In genomic region chr2:233384811-233385488, GRCh38 we compare ENCODE assay signal across 7 cellular contexts. TPM values are rescaled to one million over a fixed set of nuclear protein-coding genes. Genes with fewer than 3 reads are reported as not detected.
DNase-seq lines count a peak whose midpoint lies in the region; ATAC-seq and TF ChIP-seq lines count a peak whose summit lies in the region.

No MANE protein-coding gene starts in this region.

- no peak overlapping the region for H3K27ac Mint-ChIP-seq in chondrocyte (ENCODE audit: unreplicated experiment)
- peak overlapping the region; percentile 95 for H3K27ac Mint-ChIP-seq in stimulated activated effector memory CD8-positive, alpha-beta T cell treated with anti-CD3 and anti-CD28 coated beads, Interleukin-12 subunit alpha, Interleukin-12 subunit beta, amount 100 ng/mL, for 72 hours

- H3K4me3 Mint-ChIP-seq in chondrocyte (ENCODE audit: unreplicated experiment): no peak overlapping the region
- H3K4me3 Mint-ChIP-seq in stimulated activated effector memory CD8-positive, alpha-beta T cell treated with anti-CD3 and anti-CD28 coated beads, Interleukin-12 subunit alpha, Interleukin-12 subunit beta, amount 100 ng/mL, for 72 hours: peak overlapping the region; percentile 67

- no peak for DNase-seq in chondrocyte (ENCODE audit: low spot score)
- peak in 1 of 2 donors; percentile 58 for DNase-seq in stimulated activated effector memory CD8-positive, alpha-beta T cell treated with anti-CD3 and anti-CD28 coated beads, Interleukin-12 subunit alpha, Interleukin-12 subunit beta, amount 100 ng/mL, for 72 hours (ENCODE audit: low spot score in 2 of 2)
- no peak for DNase-seq in DMS153 treated with DMSO at 0.1 percent for 48 hours (lab: John Stamatoyannopoulos, UW; ENCODE audit: unreplicated experiment)
- no peak for DNase-seq in erythroblast (lab: John Stamatoyannopoulos, UW)
- no peak for DNase-seq in activated CD4-positive, alpha-beta T cell treated with anti-CD3 and anti-CD28 coated beads for 48 hours

- no peaks in the 10 kb centered on the region for H3K36me3 Mint-ChIP-seq in chondrocyte (ENCODE audit: low read depth)
- peaks cover 30% of the 10 kb centered on the region for H3K36me3 Mint-ChIP-seq in stimulated activated effector memory CD8-positive, alpha-beta T cell treated with anti-CD3 and anti-CD28 coated beads, Interleukin-12 subunit alpha, Interleukin-12 subunit beta, amount 100 ng/mL, for 72 hours

- TF ChIP-seq POLR2A in erythroblast (IDR thresholded peaks at IDR 0.05; ENCODE audit: low read length): no peak

- peaks cover 62% of the 10 kb centered on the region for H3K4me1 Mint-ChIP-seq in chondrocyte (ENCODE audit: low read depth)
- H3K4me1 Mint-ChIP-seq in stimulated activated effector memory CD8-positive, alpha-beta T cell treated with anti-CD3 and anti-CD28 coated beads, Interleukin-12 subunit alpha, Interleukin-12 subunit beta, amount 100 ng/mL, for 72 hours: peaks cover 78% of the 10 kb centered on the region

- no peaks in the 10 kb centered on the region for H3K9me3 Mint-ChIP-seq in chondrocyte (ENCODE audit: low read depth)
- H3K9me3 Mint-ChIP-seq in stimulated activated effector memory CD8-positive, alpha-beta T cell treated with anti-CD3 and anti-CD28 coated beads, Interleukin-12 subunit alpha, Interleukin-12 subunit beta, amount 100 ng/mL, for 72 hours: no peaks in the 10 kb centered on the region

- peak; percentile 18 for TF ChIP-seq CTCF in chondrocyte (IDR thresholded peaks at IDR 0.05)

- peak; percentile 4 for ATAC-seq in GM19455 (IDR thresholded peaks at IDR 0.05; ENCODE audit: unreplicated experiment)
- peak; percentile 5 for ATAC-seq in HG03139 (IDR thresholded peaks at IDR 0.05; ENCODE audit: unreplicated experiment)
- ATAC-seq in stimulated activated effector memory CD8-positive, alpha-beta T cell treated with anti-CD3 and anti-CD28 coated beads, Interleukin-12 subunit alpha, Interleukin-12 subunit beta, amount 100 ng/mL, for 72 hours: peak; percentile 22

- no peaks in the 10 kb centered on the region for H3K27me3 Mint-ChIP-seq in chondrocyte (ENCODE audit: low read depth)

RNA-seq across cellular contexts. Expression of gene DGKD, which starts 30.7 kb away (rescaled TPM):
- total RNA-seq in chondrocyte: 56.9 to 67.1 TPM (median 66.3 TPM) in 3 replicates
